ENCODE assay signal across 12 cellular contexts in the genomic region with DNA sequence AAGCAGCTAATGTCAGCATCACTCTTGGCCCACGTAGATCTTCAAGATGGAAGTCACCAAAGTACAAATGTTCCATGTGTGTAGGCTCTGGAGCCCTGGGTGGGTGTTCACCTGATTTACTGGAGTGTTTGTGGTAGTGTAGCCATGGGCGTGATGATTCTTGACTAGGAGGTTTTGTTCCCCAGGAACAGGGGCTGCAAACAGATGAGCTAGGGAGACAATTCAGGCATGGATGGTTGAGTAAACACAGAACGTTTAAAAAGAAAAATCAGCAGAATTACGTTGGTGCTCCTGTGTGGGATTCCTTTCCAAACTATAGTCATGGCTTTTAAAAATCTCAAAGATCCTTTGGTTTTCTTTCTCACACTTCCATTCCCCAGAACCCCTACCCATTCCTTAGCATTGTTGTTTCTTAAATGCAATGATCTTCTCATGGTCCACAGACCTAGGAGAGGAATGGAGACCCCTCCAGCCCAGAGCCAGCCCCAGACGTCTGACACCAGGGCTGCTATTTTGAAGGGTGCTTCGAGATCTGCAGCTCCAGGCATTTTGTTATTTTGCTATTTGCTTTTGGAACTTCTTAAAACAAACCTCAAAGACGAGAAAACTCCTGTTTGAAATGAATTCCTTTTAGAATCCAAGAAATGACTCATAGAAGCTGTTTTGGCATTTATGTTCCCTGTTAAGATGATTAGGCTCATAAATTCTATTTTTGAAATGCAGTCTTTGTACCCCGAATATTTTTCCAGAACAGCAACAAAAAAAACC.
A peak's percentile ranks its signal among the peaks of the same experiment; 100 is the strongest.
DNase-seq lines count a peak whose midpoint lies in the region; ATAC-seq and TF ChIP-seq lines count a peak whose summit lies in the region.
"Had no signal": no experiment of that assay in that cellular context is flagged by ENCODE, and none has a peak within 500 bp of the region (broad histone marks: within the 10 kb centered on the region; RNA-seq: fewer than 3 reads in every experiment).

No MANE protein-coding gene starts in this region.

- peak overlapping the region; percentile 74 for H3K27ac Mint-ChIP-seq in chondrocyte (ENCODE audit: unreplicated experiment)
- H3K27ac Mint-ChIP-seq: stimulated activated naive CD8-positive, alpha-beta T cell treated with anti-CD3 and anti-CD28 coated beads, Interleukin-15, amount 100 ng/mL, for 72 hours had no signal

- no peaks in the 10 kb centered on the region for H3K27me3 ChIP-seq in mucosa of rectum (ENCODE audit: control insufficient read depth in 2 of 2, insufficient read depth in 2 of 2, low read length in 2 of 2)
- no peaks in the 10 kb centered on the region for H3K27me3 ChIP-seq in uterus

- peaks cover 31% of the 10 kb centered on the region for H3K4me1 Mint-ChIP-seq in chondrocyte (ENCODE audit: low read depth)

- H3K9ac ChIP-seq in mucosa of rectum (ENCODE audit: low read depth in 1 of 2, low read length in 2 of 2): peak overlapping the region in 1 of 2 donors; percentile 15

- H3K27ac ChIP-seq in mucosa of rectum (ENCODE audit: low read depth in 2 of 2, low read length in 2 of 2) (peak overlapping the region; percentile 11 to 69), uterus (peak overlapping the region; percentile 81 to 89)

- H3K9me3 Mint-ChIP-seq in chondrocyte (ENCODE audit: low read depth): no peaks in the 10 kb centered on the region

- H3K4me3 ChIP-seq in mucosa of rectum (ENCODE audit: low read length in 2 of 2) (no peak overlapping the region), uterus (no peak overlapping the region)

- H3K36me3 ChIP-seq in mucosa of rectum (ENCODE audit: control insufficient read depth in 2 of 2, insufficient read depth in 2 of 2, low read length in 2 of 2): no peaks in the 10 kb centered on the region
- H3K36me3 ChIP-seq in uterus: no peaks in the 10 kb centered on the region

- no peak for TF ChIP-seq POLR2A in uterus (IDR thresholded peaks at IDR 0.05)

- H3K36me3 Mint-ChIP-seq in chondrocyte (ENCODE audit: low read depth): no peaks in the 10 kb centered on the region

- H3K4me1 ChIP-seq in mucosa of rectum (ENCODE audit: control insufficient read depth in 2 of 2, insufficient read depth in 2 of 2, low read length in 2 of 2) (peaks cover 15 to 30% of the 10 kb centered on the region in 2 donors), uterus (peaks cover 4 to 11% of the 10 kb centered on the region in 2 donors)

- TF ChIP-seq CTCF in chondrocyte (IDR thresholded peaks at IDR 0.05) (no peak), uterus (IDR thresholded peaks at IDR 0.05) (no peak)

- H3K4me3 Mint-ChIP-seq in chondrocyte (ENCODE audit: unreplicated experiment): no peak overlapping the region
- H3K4me3 Mint-ChIP-seq: stimulated activated naive CD8-positive, alpha-beta T cell treated with anti-CD3 and anti-CD28 coated beads, Interleukin-15, amount 100 ng/mL, for 72 hours had no signal

- intact Hi-C loops in uterus (cut with DNase I; ENCODE audit: low total_unique reads): no loop called here

- DNase-seq in NCI-H748 (lab: John Stamatoyannopoulos, UW; ENCODE audit: unreplicated experiment) (peak; percentile 9), NCI-H748 treated with DMSO at 0.1 percent for 48 hours (lab: John Stamatoyannopoulos, UW) (no peak), chondrocyte (ENCODE audit: low spot score) (no peak), uterus (peak; percentile 39 to 48), T1000 (lab: John Stamatoyannopoulos, UW) (no peak)
- DNase-seq: activated T-cell treated with anti-CD3 and anti-CD28 coated beads for 4 hours; left cardiac atrium; NK-92 treated with Interleukin-12 subunit alpha and Interleukin-12 subunit beta, amount 100 ng/mL, for 24 hours; stimulated activated naive CD8-positive, alpha-beta T cell treated with anti-CD3 and anti-CD28 coated beads, Interleukin-15, amount 100 ng/mL, for 72 hours had no signal

- H3K9me3 ChIP-seq in mucosa of rectum (ENCODE audit: control insufficient read depth in 2 of 2, low read length in 2 of 2) (no peaks in the 10 kb centered on the region), uterus (no peaks in the 10 kb centered on the region)

- ATAC-seq in HG03565 (IDR thresholded peaks at IDR 0.05; ENCODE audit: unreplicated experiment) (no peak), GM18502 (IDR thresholded peaks at IDR 0.05; ENCODE audit: poor library complexity, unreplicated experiment) (no peak)
- ATAC-seq: stimulated activated naive CD8-positive, alpha-beta T cell treated with anti-CD3 and anti-CD28 coated beads, Interleukin-15, amount 100 ng/mL, for 72 hours had no signal

- peaks cover 4% of the 10 kb centered on the region for H3K27me3 Mint-ChIP-seq in chondrocyte (ENCODE audit: low read depth)

Comparison
In these comparisons a context has a peak if more than half of its experiments do, and no peak if none do; other contexts are left out.
1. DNase-seq: peak in NCI-H748 (single experiment) and uterus (2 of 2); none in NCI-H748 treated with DMSO at 0.1 percent for 48 hours (single experiment), chondrocyte (single experiment) and T1000 (single experiment).